In genomic region chr2:114442545-114442944, GRCh38 we compare ENCODE assay signal across 10 cellular contexts. TPM values are rescaled to one million over a fixed set of nuclear protein-coding genes. Genes with fewer than 3 reads are reported as not detected.
DNase-seq lines count a peak whose midpoint lies in the region; ATAC-seq and TF ChIP-seq lines count a peak whose summit lies in the region.
"Had no signal": no experiment of that assay in that cellular context is flagged by ENCODE, and none has a peak within 500 bp of the region (broad histone marks: within the 10 kb centered on the region; RNA-seq: fewer than 3 reads in every experiment).

DPP10 (plus strand) TSS chr2:114442641.

- no peaks in the 10 kb centered on the region for H3K27me3 ChIP-seq in SK-N-SH (ENCODE audit: insufficient read depth)

- no peak within 1 kb of the TSS for H3K4me3 ChIP-seq in SK-N-SH (ENCODE audit: low read depth in 2 of 2, low read length in 1 of 2)

- TF ChIP-seq CTCF in SK-N-SH (IDR thresholded peaks at IDR 0.05): no peak

- H4K20me1 ChIP-seq in SK-N-SH (ENCODE audit: insufficient read depth): no peaks in the 10 kb centered on the region

- DNase-seq in SK-N-SH (no peak), NCI-H460 (ENCODE audit: extremely low read depth, low read depth) (peak; percentile 31), ecto neural progenitor cell (ENCODE audit: low spot score) (peak; percentile 76), posterior vena cava (ENCODE audit: low spot score) (peak; percentile 73)
- DNase-seq in activated T-cell treated with anti-CD3 and anti-CD28 coated beads, Interleukin-2, amount 50 U/mL, for 1 hour: no peak
- DNase-seq: stimulated activated CD4-positive, alpha-beta T cell treated with anti-CD3 and anti-CD28 coated beads, Interleukin-12 subunit alpha, Interleukin-12 subunit beta, amount 100 ng/mL, for 4 hours had no signal

- TF ChIP-seq EP300 in SK-N-SH (IDR thresholded peaks at IDR 0.05; ENCODE audit: borderline replicate concordance in 1 of 2, low read depth in 1 of 2, low read length in 1 of 2): no peak

- no peaks in the 10 kb centered on the region for H3K36me3 ChIP-seq in SK-N-SH (replicated peaks in 1 of 2; ENCODE audit: control insufficient read depth in 1 of 2, insufficient read depth in 2 of 2, low read length in 1 of 2)

- peaks cover 3% of the 10 kb centered on the region; the same call in 1 of the 2 replicates for H3K9me3 ChIP-seq in SK-N-SH

- H3K4me2 ChIP-seq in SK-N-SH: no peak within 1 kb of the TSS

- H3K9me2 ChIP-seq in SK-N-SH: no peaks in the 10 kb centered on the region

- no peaks in the 10 kb centered on the region for H3F3A ChIP-seq in SK-N-SH (replicated peaks; ENCODE audit: insufficient read depth)

- 4% methylated on average over 5 of the region's 6 CpGs for WGBS in SK-N-SH (ENCODE audit: low lambda C conversion rate)

- no peak within 1 kb of the TSS for H3K27ac ChIP-seq in SK-N-SH (ENCODE audit: low read depth in 2 of 2, low read length in 1 of 2)

- intact Hi-C loops in posterior vena cava (cut with DNase I): no loop called here

- no peak for TF ChIP-seq RAD21 in SK-N-SH (IDR thresholded peaks at IDR 0.05; ENCODE audit: low read length)

- ATAC-seq in SK-N-SH treated with all-trans-retinoic acid at 6 μM for 48 hours (no peak), HG03354 (IDR thresholded peaks at IDR 0.05; ENCODE audit: poor library complexity, severe bottlenecking, unreplicated experiment) (no peak), GM18868 (IDR thresholded peaks at IDR 0.05; ENCODE audit: unreplicated experiment) (no peak)
- ATAC-seq: left colon had no signal

- CTCF ChIA-PET in SK-N-SH (lab: Yijun Ruan, JAX): no interaction called here

- H2AFZ ChIP-seq in SK-N-SH (ENCODE audit: low read depth): no peak within 1 kb of the TSS

- H3K79me2 ChIP-seq in SK-N-SH (ENCODE audit: insufficient read depth): no peaks in the 10 kb centered on the region

- no peak within 1 kb of the TSS for H3K9ac ChIP-seq in SK-N-SH

- H3K4me1 ChIP-seq in SK-N-SH (ENCODE audit: control insufficient read depth in 1 of 2, insufficient read depth in 2 of 2, low read depth in 1 of 2, low read length in 1 of 2): no peaks in the 10 kb centered on the region

- POLR2A ChIA-PET in SK-N-SH (lab: Yijun Ruan, JAX): no interaction called here

TF ChIP-seq in SK-N-SH, 30 proteins besides CTCF, POLR2A, EP300 and RAD21:
- TF ChIP-seq REST (IDR thresholded peaks at IDR 0.05; ENCODE audit: low read depth, low read length): peak; percentile 87
- TF ChIP-seq MXI1 (IDR thresholded peaks at IDR 0.05; ENCODE audit: low read depth, low read length): no peak
- TF ChIP-seq RXRA (IDR thresholded peaks at IDR 0.05; ENCODE audit: borderline replicate concordance, low read depth): no peak
- TF ChIP-seq NRF1 (IDR thresholded peaks at IDR 0.05; ENCODE audit: low read depth, low read length): no peak
- no peak for TF ChIP-seq GATA2 (CRISPR knock-in tag; IDR thresholded peaks at IDR 0.05)

TF ChIP-seq in SK-N-SH treated with all-trans-retinoic acid at 6 μM for 48 hours, 23 proteins besides CTCF, POLR2A, EP300 and RAD21:
- TF ChIP-seq BACH2 (CRISPR knock-in tag; IDR thresholded peaks at IDR 0.05; ENCODE audit: borderline replicate concordance): no peak
- TF ChIP-seq CSRNP3 (CRISPR knock-in tag; IDR thresholded peaks at IDR 0.05): no peak
- no peak for TF ChIP-seq OSR1 (CRISPR knock-in tag; IDR thresholded peaks at IDR 0.05)
- TF ChIP-seq ESRRG (CRISPR knock-in tag; IDR thresholded peaks at IDR 0.05): no peak
- TF ChIP-seq TOX (CRISPR knock-in tag; IDR thresholded peaks at IDR 0.05; ENCODE audit: borderline replicate concordance): no peak
- no peak for TF ChIP-seq GLIS3 (CRISPR knock-in tag; IDR thresholded peaks at IDR 0.05)
- TF ChIP-seq ARNTL (CRISPR knock-in tag; IDR thresholded peaks at IDR 0.05; ENCODE audit: borderline replicate concordance, low read depth): no peak
- TF ChIP-seq CREB5 (CRISPR knock-in tag; IDR thresholded peaks at IDR 0.05; ENCODE audit: low read depth): no peak
- TF ChIP-seq ZNF8 (CRISPR knock-in tag; IDR thresholded peaks at IDR 0.05): no peak
- no peak for TF ChIP-seq SNAI2 (CRISPR knock-in tag; IDR thresholded peaks at IDR 0.05)
- TF ChIP-seq PPARA (CRISPR knock-in tag; IDR thresholded peaks at IDR 0.05; ENCODE audit: borderline replicate concordance): no peak
- TF ChIP-seq ZC3H10 (CRISPR knock-in tag; IDR thresholded peaks at IDR 0.05): no peak
- no peak for TF ChIP-seq TCF4 (CRISPR knock-in tag; IDR thresholded peaks at IDR 0.05; ENCODE audit: borderline replicate concordance)
- no peak for TF ChIP-seq PATZ1 (CRISPR knock-in tag; IDR thresholded peaks at IDR 0.05; ENCODE audit: borderline replicate concordance)
- TF ChIP-seq POU6F1 (CRISPR knock-in tag; IDR thresholded peaks at IDR 0.05; ENCODE audit: borderline replicate concordance, low read depth): no peak
- TF ChIP-seq ISL1 (CRISPR knock-in tag; IDR thresholded peaks at IDR 0.05): no peak
- TF ChIP-seq RARB (CRISPR knock-in tag; IDR thresholded peaks at IDR 0.05): no peak
- TF ChIP-seq ZNF565 (CRISPR knock-in tag; conservative IDR thresholded peaks at IDR 0.05; ENCODE audit: low read depth): no peak
TF ChIP-seq in SK-N-SH treated with all-trans-retinoic acid at 6 μM for 48 hours: peak in this region for 0.

RNA-seq across cellular contexts. Expression of gene DPP10, which starts in this region (rescaled TPM):
- polyA plus RNA-seq in SK-N-SH (2012; rRNA removed): not detected in 2 replicates
- not detected in 2 replicates for polyA plus RNA-seq in SK-N-SH (2012; cell fraction: cytosol; rRNA removed)
- 0.01 TPM in 1 of 2 replicates, not detected in the other for polyA plus RNA-seq in SK-N-SH (2012; cell fraction: nucleus; rRNA removed)
- 38.3 and 53.0 TPM in 2 replicates for total RNA-seq in NCI-H460 (2014; rRNA removed; shearing (Covaris generic))
- polyA plus RNA-seq in NCI-H460 (2014; cell fraction: nucleus; rRNA removed): 35.6 and 59.0 TPM in 2 replicates
- total RNA-seq in posterior vena cava: not detected

Comparison
In these comparisons a context has a peak if more than half of its experiments do, and no peak if none do; other contexts are left out.
1. RNA of gene DPP10 (total RNA-seq): 38.3 to 53.0 TPM in NCI-H460; not detected in posterior vena cava; every median in the first group is over 10 times any median in the second.
2. Peak in DNase-seq in posterior vena cava; RNA of the gene not detected or under 1 TPM.
3. DNase-seq: peak in NCI-H460 (single experiment) and ecto neural progenitor cell (single experiment); none in SK-N-SH (single experiment) and activated T-cell treated with anti-CD3 and anti-CD28 coated beads, Interleukin-2, amount 50 U/mL, for 1 hour (single experiment).